Comparison of ENCODE assay signal across 33 cellular contexts in the genomic region with DNA sequence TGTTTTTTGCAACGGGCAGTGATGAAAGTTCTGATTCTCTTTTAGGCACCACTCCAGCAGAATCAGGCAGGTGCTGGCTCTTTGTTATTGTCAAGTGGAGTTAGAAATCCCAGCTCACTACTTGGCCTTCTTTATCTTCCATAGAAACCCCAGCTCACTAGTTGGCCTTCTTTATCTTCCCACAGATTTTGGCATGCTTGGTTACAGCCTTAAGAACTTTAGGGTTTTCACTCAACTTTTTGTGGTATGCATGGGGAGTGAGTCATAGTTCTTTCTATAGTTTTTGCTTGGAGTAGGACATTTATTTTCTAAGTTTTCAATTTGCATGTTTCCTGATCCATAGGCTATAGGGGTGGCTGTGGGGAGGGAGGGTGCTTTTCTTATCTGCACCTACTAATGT. TPM values are rescaled to one million over a fixed set of nuclear protein-coding genes. Genes with fewer than 3 reads are reported as not detected.
DNase-seq lines count a peak whose midpoint lies in the region; ATAC-seq, FAIRE-seq and TF ChIP-seq lines count a peak whose summit lies in the region.
"Had no signal": no experiment of that assay in that cellular context is flagged by ENCODE, and none has a peak within 500 bp of the region (broad histone marks: within the 10 kb centered on the region; RNA-seq: fewer than 3 reads in every experiment).

No MANE protein-coding gene starts in this region.

- H4K91ac ChIP-seq in mesenchymal stem cell (ENCODE audit: low read length): no peak overlapping the region

- peaks cover 12% of the 10 kb centered on the region; the same call in 1 of the 2 replicates for H3K4me1 ChIP-seq in GM23248 (ENCODE audit: insufficient read depth)
- no peaks in the 10 kb centered on the region for H3K4me1 ChIP-seq in astrocyte (ENCODE audit: insufficient read depth, low read length)
- no peaks in the 10 kb centered on the region for H3K4me1 ChIP-seq in mesenchymal stem cell (ENCODE audit: control insufficient read depth, insufficient read depth, low read depth, low read length)
- H3K4me1 ChIP-seq: ascending aorta, heart left ventricle, lower lobe of right lung had no signal

- H3K79me2 ChIP-seq in GM23248 (ENCODE audit: insufficient read depth) (peaks cover 7% of the 10 kb centered on the region; the same call in 1 of the 2 replicates), astrocyte (ENCODE audit: insufficient read depth, low read length) (peaks cover 3% of the 10 kb centered on the region)

- H3K4me3 Mint-ChIP-seq in astrocyte (ENCODE audit: unreplicated experiment) (no peak overlapping the region), osteocyte (ENCODE audit: unreplicated experiment) (no peak overlapping the region)
- H3K4me3 Mint-ChIP-seq: activated CD8-positive, alpha-beta memory T cell treated with anti-CD3 and anti-CD28 coated beads, Interleukin-2, amount 10 ng/mL, durations not matched to agents 7 days and 5 days; activated naive CD4-positive, alpha-beta T cell treated with anti-CD3 and anti-CD28 coated beads, Interleukin-2, amount 10 ng/mL, durations not matched to agents 7 days and 5 days; activated T-helper 1 cell treated with anti-CD3 and anti-CD28 coated beads, Interleukin-12 subunit alpha, Interleukin-12 subunit beta, Interleukin-2, Interleukin-4 antibody, amounts not matched to agents 30 ng/mL and 10 ng/mL and 1 ng/mL, durations not matched to agents 14 hours and 24 hours and 36 hours; nephron; stimulated activated memory B cell treated with anti-CD40 and anti-IgM and Interleukin-4, amounts not matched to agents 10 μg/mL and 1 μg/mL and 100 μg/mL, for 72 hours had no signal

- 100% methylated on average over 1 of the region's 1 CpG for WGBS in GM23248 (ENCODE audit: low coverage in 1 of 2, low lambda C conversion rate in 2 of 2, missing lambda C conversion rate in 2 of 2), 2 experiments
- 100% methylated on average over 1 of the region's 1 CpG for WGBS in mesenchymal stem cell

- no peak overlapping the region for H4K8ac ChIP-seq in mesenchymal stem cell (ENCODE audit: low read length)

- no peaks in the 10 kb centered on the region for H3F3A ChIP-seq in GM23248 (ENCODE audit: insufficient read depth)

- ATAC-seq in HG03175 (IDR thresholded peaks at IDR 0.05; ENCODE audit: unreplicated experiment): no peak
- ATAC-seq: activated CD8-positive, alpha-beta memory T cell treated with anti-CD3 and anti-CD28 coated beads, Interleukin-2, amount 10 ng/mL, durations not matched to agents 7 days and 5 days; heart left ventricle; lower lobe of right lung; mucosa of descending colon; Panc1; right cardiac atrium; stimulated activated memory B cell treated with anti-CD40 and anti-IgM and Interleukin-4, amounts not matched to agents 10 μg/mL and 1 μg/mL and 100 μg/mL, for 72 hours had no signal

- in situ Hi-C loops in GM23248 (cut with MboI): no loop called here

- no peak overlapping the region for H3K9ac ChIP-seq in GM23248
- H3K9ac ChIP-seq in astrocyte (ENCODE audit: low read length): no peak overlapping the region
- H3K9ac ChIP-seq in mesenchymal stem cell (ENCODE audit: low read length): no peak overlapping the region

- H3K4me2 ChIP-seq in GM23248 (ENCODE audit: unreplicated experiment): no peak overlapping the region
- peak overlapping the region; percentile 30 for H3K4me2 ChIP-seq in astrocyte (ENCODE audit: low read length)
- H3K4me2 ChIP-seq in mesenchymal stem cell (ENCODE audit: low read length, poor library complexity, severe bottlenecking): no peak overlapping the region

- H2BK15ac ChIP-seq in mesenchymal stem cell (ENCODE audit: low read depth, poor library complexity, severe bottlenecking): no peak overlapping the region

- no peak overlapping the region for H2BK12ac ChIP-seq in mesenchymal stem cell (ENCODE audit: low read length in 2 of 2)

- H3K27ac ChIP-seq in GM23248 (no peak overlapping the region), astrocyte (ENCODE audit: low read depth, low read length) (no peak overlapping the region), mesenchymal stem cell (ENCODE audit: low read length, poor library complexity, severe bottlenecking) (no peak overlapping the region)
- H3K27ac ChIP-seq: ascending aorta, dorsolateral prefrontal cortex, heart left ventricle, lower lobe of right lung had no signal

- H3K18ac ChIP-seq in mesenchymal stem cell (ENCODE audit: low read depth in 1 of 2, low read length in 2 of 2): no peak overlapping the region

- H3K36me3 ChIP-seq in GM23248 (ENCODE audit: low read depth): peaks cover 4% of the 10 kb centered on the region; the same call in 1 of the 2 replicates
- peaks cover 3% of the 10 kb centered on the region for H3K36me3 ChIP-seq in astrocyte (ENCODE audit: insufficient read depth, low read length)
- H3K36me3 ChIP-seq in mesenchymal stem cell (ENCODE audit: control insufficient read depth in 1 of 2, insufficient read depth in 2 of 2, low read depth in 1 of 2, low read length in 2 of 2): peaks cover 0 to 3% of the 10 kb centered on the region in 2 experiments
- H3K36me3 ChIP-seq: ascending aorta had no signal

- H3K9me3 ChIP-seq in GM23248 (ENCODE audit: low read depth): no peaks in the 10 kb centered on the region
- no peaks in the 10 kb centered on the region for H3K9me3 ChIP-seq in astrocyte (ENCODE audit: insufficient read depth, low read depth, low read length)
- H3K9me3 ChIP-seq in mesenchymal stem cell (ENCODE audit: control insufficient read depth, low read length): no peaks in the 10 kb centered on the region
- H3K9me3 ChIP-seq: ascending aorta, heart left ventricle, lower lobe of right lung, mucosa of descending colon had no signal

- H3K79me1 ChIP-seq in mesenchymal stem cell (replicated peaks; ENCODE audit: low read length, poor library complexity, severe bottlenecking): peaks cover 4% of the 10 kb centered on the region

- peaks cover 1% of the 10 kb centered on the region for H3K36me3 Mint-ChIP-seq in astrocyte (ENCODE audit: low read depth, unreplicated experiment)
- no peaks in the 10 kb centered on the region for H3K36me3 Mint-ChIP-seq in osteocyte (ENCODE audit: unreplicated experiment)

- no peak overlapping the region for H2AK5ac ChIP-seq in mesenchymal stem cell (ENCODE audit: low read length, severe bottlenecking)

- H3K14ac ChIP-seq in mesenchymal stem cell (ENCODE audit: low read length in 2 of 2): no peak overlapping the region

- H3K4me1 Mint-ChIP-seq in astrocyte (ENCODE audit: low read depth, unreplicated experiment): peaks cover 20% of the 10 kb centered on the region
- no peaks in the 10 kb centered on the region for H3K4me1 Mint-ChIP-seq in osteocyte (ENCODE audit: unreplicated experiment)
- H3K4me1 Mint-ChIP-seq: activated naive CD4-positive, alpha-beta T cell treated with anti-CD3 and anti-CD28 coated beads, Interleukin-2, amount 10 ng/mL, durations not matched to agents 7 days and 5 days; nephron; stimulated activated memory B cell treated with anti-CD40 and anti-IgM and Interleukin-4, amounts not matched to agents 10 μg/mL and 1 μg/mL and 100 μg/mL, for 72 hours had no signal

- no peaks in the 10 kb centered on the region for H3K9me2 ChIP-seq in GM23248 (ENCODE audit: insufficient read depth)

- H3K9me3 Mint-ChIP-seq in astrocyte (ENCODE audit: unreplicated experiment) (no peaks in the 10 kb centered on the region), osteocyte (ENCODE audit: unreplicated experiment) (no peaks in the 10 kb centered on the region)
- H3K9me3 Mint-ChIP-seq: activated naive CD4-positive, alpha-beta T cell treated with anti-CD3 and anti-CD28 coated beads, Interleukin-2, amount 10 ng/mL, durations not matched to agents 7 days and 5 days; activated T-helper 1 cell treated with anti-CD3 and anti-CD28 coated beads, Interleukin-12 subunit alpha, Interleukin-12 subunit beta, Interleukin-2, Interleukin-4 antibody, amounts not matched to agents 30 ng/mL and 10 ng/mL and 1 ng/mL, durations not matched to agents 14 hours and 24 hours and 36 hours; nephron; stimulated activated memory B cell treated with anti-CD40 and anti-IgM and Interleukin-4, amounts not matched to agents 10 μg/mL and 1 μg/mL and 100 μg/mL, for 72 hours had no signal

- no peak overlapping the region for H2BK120ac ChIP-seq in mesenchymal stem cell (ENCODE audit: low read depth, low read length)

- no peak overlapping the region for H2BK5ac ChIP-seq in mesenchymal stem cell (ENCODE audit: low read depth, low read length, poor library complexity, severe bottlenecking)

- H4K20me1 ChIP-seq in GM23248 (ENCODE audit: insufficient read depth) (no peaks in the 10 kb centered on the region), astrocyte (ENCODE audit: insufficient read depth, low read length) (peaks cover 10% of the 10 kb centered on the region)

- H3K23ac ChIP-seq in mesenchymal stem cell (ENCODE audit: low read length in 2 of 2): no peak overlapping the region

- DNase-seq in AG10803 (ENCODE audit: low read depth) (peak; percentile 9), GM23248 (peak; percentile 30), astrocyte (ENCODE audit: low read depth) (no peak), mesenchymal stem cell (peak; percentile 17), osteocyte (ENCODE audit: extremely low spot score, unreplicated experiment) (no peak), NCI-H524 (lab: John Stamatoyannopoulos, UW) (no peak), DMS 273 treated with DMSO at 0.1 percent for 48 hours (lab: John Stamatoyannopoulos, UW) (no peak)
- DNase-seq: activated CD8-positive, alpha-beta memory T cell treated with anti-CD3 and anti-CD28 coated beads, Interleukin-2, amount 10 ng/mL, durations not matched to agents 7 days and 5 days; activated naive CD4-positive, alpha-beta T cell treated with anti-CD3 and anti-CD28 coated beads, Interleukin-2, amount 10 ng/mL, durations not matched to agents 7 days and 5 days; C1 segment of cervical spinal cord; cerebellar nuclear complex; dorsolateral prefrontal cortex; GOT3; heart left ventricle; lower lobe of right lung; mucosa of descending colon; NCI-H1092; NCI-H1930; NCI-H2227 treated with DMSO at 0.1 percent for 48 hours; right cardiac atrium; SIG-M5; stimulated activated CD4-positive, alpha-beta T cell treated with anti-CD3 and anti-CD28 coated beads, Interleukin-4, amount 100 ng/mL, for 24 hours; SW 1271 had no signal

- no peak overlapping the region for H2AFZ ChIP-seq in GM23248
- H2AFZ ChIP-seq in astrocyte (ENCODE audit: low read depth, low read length): no peak overlapping the region
- no peak overlapping the region for H2AFZ ChIP-seq in mesenchymal stem cell (ENCODE audit: low read depth, low read length)

- TF ChIP-seq CTCF in AG10803 (conservative IDR thresholded peaks at IDR 0.05; ENCODE audit: low read length) (no peak), astrocyte (IDR thresholded peaks at IDR 0.05; ENCODE audit: insufficient read depth, low read depth, low read length) (no peak), osteocyte (IDR thresholded peaks at IDR 0.05) (no peak)

- H3K27me3 Mint-ChIP-seq in astrocyte (ENCODE audit: low read depth, unreplicated experiment): no peaks in the 10 kb centered on the region
- no peaks in the 10 kb centered on the region for H3K27me3 Mint-ChIP-seq in osteocyte (ENCODE audit: unreplicated experiment)
- H3K27me3 Mint-ChIP-seq: activated CD8-positive, alpha-beta memory T cell treated with anti-CD3 and anti-CD28 coated beads, Interleukin-2, amount 10 ng/mL, durations not matched to agents 7 days and 5 days; activated naive CD4-positive, alpha-beta T cell treated with anti-CD3 and anti-CD28 coated beads, Interleukin-2, amount 10 ng/mL, durations not matched to agents 7 days and 5 days; stimulated activated memory B cell treated with anti-CD40 and anti-IgM and Interleukin-4, amounts not matched to agents 10 μg/mL and 1 μg/mL and 100 μg/mL, for 72 hours had no signal

- H3K27ac Mint-ChIP-seq in astrocyte (ENCODE audit: unreplicated experiment) (peak overlapping the region; percentile 53), osteocyte (ENCODE audit: unreplicated experiment) (no peak overlapping the region)
- H3K27ac Mint-ChIP-seq: activated CD8-positive, alpha-beta memory T cell treated with anti-CD3 and anti-CD28 coated beads, Interleukin-2, amount 10 ng/mL, durations not matched to agents 7 days and 5 days; activated naive CD4-positive, alpha-beta T cell treated with anti-CD3 and anti-CD28 coated beads, Interleukin-2, amount 10 ng/mL, durations not matched to agents 7 days and 5 days; activated T-helper 1 cell treated with anti-CD3 and anti-CD28 coated beads, Interleukin-12 subunit alpha, Interleukin-12 subunit beta, Interleukin-2, Interleukin-4 antibody, amounts not matched to agents 30 ng/mL and 10 ng/mL and 1 ng/mL, durations not matched to agents 14 hours and 24 hours and 36 hours; nephron; stimulated activated memory B cell treated with anti-CD40 and anti-IgM and Interleukin-4, amounts not matched to agents 10 μg/mL and 1 μg/mL and 100 μg/mL, for 72 hours had no signal

- no peak overlapping the region for H3K4ac ChIP-seq in mesenchymal stem cell (ENCODE audit: low read depth in 1 of 2, low read length in 2 of 2)

- H3K4me3 ChIP-seq in AG10803 (ENCODE audit: low read length) (no peak overlapping the region), GM23248 (no peak overlapping the region), astrocyte (ENCODE audit: insufficient read depth, low read depth, low read length) (no peak overlapping the region), mesenchymal stem cell (ENCODE audit: insufficient read depth in 1 of 2, low read depth in 1 of 2, low read length in 2 of 2) (no peak overlapping the region)
- H3K4me3 ChIP-seq: ascending aorta, dorsolateral prefrontal cortex, heart left ventricle, lower lobe of right lung, mucosa of descending colon had no signal

- no peak for FAIRE-seq in astrocyte (lab: Jason Lieb, UNC)
- FAIRE-seq: endothelial cell of umbilical vein, GM12892 had no signal

- H3K27me3 ChIP-seq in GM23248 (replicated peaks; ENCODE audit: insufficient read depth): no peaks in the 10 kb centered on the region
- no peaks in the 10 kb centered on the region for H3K27me3 ChIP-seq in astrocyte (ENCODE audit: insufficient read depth, low read length)
- no peaks in the 10 kb centered on the region for H3K27me3 ChIP-seq in mesenchymal stem cell (ENCODE audit: control insufficient read depth in 1 of 2, insufficient read depth in 1 of 2, low read length in 2 of 2)
- H3K27me3 ChIP-seq: ascending aorta, dorsolateral prefrontal cortex, heart left ventricle had no signal

RNA-seq across cellular contexts. Expression of a gene that starts 55.0 kb away (rescaled TPM):
- 16.7 and 19.9 TPM in 2 replicates for total RNA-seq in GM23248 (2014; rRNA removed; shearing (Covaris generic))
- polyA plus RNA-seq in GM23248 (2016; fragmentation: Nextera tagmentation; extraction: Ambion mirVana): 4.6 and 4.9 TPM in 2 replicates
- total RNA-seq in astrocyte (21.5 and 23.6 TPM in 2 replicates), osteocyte (not detected in 2 replicates)
- polyA plus RNA-seq in mesenchymal stem cell (2013, experiment 1 of 2): 13.5 TPM
- polyA plus RNA-seq in mesenchymal stem cell (2013, experiment 2 of 2): 13.4 TPM
- total RNA-seq: ascending aorta, Daoy, ureter had no signal

Comparison
In these comparisons a context has a peak if more than half of its experiments do, and no peak if none do; other contexts are left out.
1. DNase-seq: peak in AG10803 (single experiment), GM23248 (single experiment) and mesenchymal stem cell (single experiment); none in astrocyte (single experiment), osteocyte (single experiment), NCI-H524 (0 of 2) and DMS 273 treated with DMSO at 0.1 percent for 48 hours (single experiment).